In genomic region chr1:148402152-148403084, GRCh38 we compare ENCODE assay signal across 8 cellular contexts.
DNase-seq lines count a peak whose midpoint lies in the region; ATAC-seq and TF ChIP-seq lines count a peak whose summit lies in the region.
"Not testable (repeated sequence)": the region's sequence is repeated elsewhere in the genome, so short reads cannot be mapped to it uniquely, and the experiment has no call there.

No MANE protein-coding gene starts in this region.

- H3K4me3 Mint-ChIP-seq in activated T-cell treated with anti-CD3 and anti-CD28 coated beads, Interleukin-2, amount 50 U/mL, for 24 hours = peak overlapping the region; percentile 86

- H3K9me3 Mint-ChIP-seq in activated T-cell treated with anti-CD3 and anti-CD28 coated beads, Interleukin-2, amount 50 U/mL, for 24 hours = not testable (repeated sequence)

- H3K9me3 ChIP-seq in Peyer's patch = not testable (repeated sequence)

- peaks cover 38% of the 10 kb centered on the region for H3K4me1 Mint-ChIP-seq in activated T-cell treated with anti-CD3 and anti-CD28 coated beads, Interleukin-2, amount 50 U/mL, for 24 hours (ENCODE audit: low read depth)

- not testable (repeated sequence) for H3K36me3 ChIP-seq in Peyer's patch

- not testable (repeated sequence) for TF ChIP-seq CTCF in GM20000 (IDR thresholded peaks at IDR 0.05; ENCODE audit: extremely low read depth, missing control alignments); Peyer's patch (IDR thresholded peaks at IDR 0.05)

- not testable (repeated sequence) for H3K27me3 Mint-ChIP-seq in activated T-cell treated with anti-CD3 and anti-CD28 coated beads, Interleukin-2, amount 50 U/mL, for 24 hours

- H3K27ac Mint-ChIP-seq in activated T-cell treated with anti-CD3 and anti-CD28 coated beads, Interleukin-2, amount 50 U/mL, for 24 hours = peak overlapping the region; percentile 100

- peak overlapping the region; percentile 55 to 84 (median 64) for H3K4me3 ChIP-seq in Peyer's patch

- H3K27me3 ChIP-seq in Peyer's patch = not testable (repeated sequence)

- not testable (repeated sequence) for H3K4me1 ChIP-seq in Peyer's patch

- H3K36me3 Mint-ChIP-seq in activated T-cell treated with anti-CD3 and anti-CD28 coated beads, Interleukin-2, amount 50 U/mL, for 24 hours (ENCODE audit: low read depth) = not testable (repeated sequence)

- ATAC-seq in HG03571 (IDR thresholded peaks at IDR 0.05; ENCODE audit: unreplicated experiment) = peak; percentile 94

- peak overlapping the region; percentile 72 to 93 (median 88) for H3K27ac ChIP-seq in Peyer's patch

- DNase-seq in COLO668 (lab: John Stamatoyannopoulos, UW; ENCODE audit: unreplicated experiment) (peak; percentile 91), GM20000 (ENCODE audit: low spot score) (peak; percentile 52), Peyer's patch (peak; percentile 83 to 95 (median 92)), erythroblast (lab: John Stamatoyannopoulos, UW) (peak; percentile 84 to 85), midbrain (lab: John Stamatoyannopoulos, UW) (peak; percentile 60)
- peak; percentile 87 for DNase-seq in activated T-cell treated with anti-CD3 and anti-CD28 coated beads, Interleukin-2, amount 50 U/mL, for 24 hours
- DNase-seq in stimulated activated CD4-positive, alpha-beta T cell treated with anti-CD3 and anti-CD28 coated beads, TNF-alpha, amount 100 ng/mL, for 48 hours (ENCODE audit: low read depth in 3 of 3) = peak; percentile 63 to 79 (median 79)

- TF ChIP-seq POLR2A in Peyer's patch (IDR thresholded peaks at IDR 0.05) (peak; percentile 52 to 75), erythroblast (IDR thresholded peaks at IDR 0.05; ENCODE audit: low read length) (peak; percentile 94)

Comparison
In these comparisons a context has a peak if more than half of its experiments do, and no peak if none do; other contexts are left out.
1. Peak in every context shown above with its lines: DNase-seq, ATAC-seq, H3K4me3 ChIP-seq and H3K27ac ChIP-seq.